ENCODE assay signal across 8 cellular contexts in the genomic region with DNA sequence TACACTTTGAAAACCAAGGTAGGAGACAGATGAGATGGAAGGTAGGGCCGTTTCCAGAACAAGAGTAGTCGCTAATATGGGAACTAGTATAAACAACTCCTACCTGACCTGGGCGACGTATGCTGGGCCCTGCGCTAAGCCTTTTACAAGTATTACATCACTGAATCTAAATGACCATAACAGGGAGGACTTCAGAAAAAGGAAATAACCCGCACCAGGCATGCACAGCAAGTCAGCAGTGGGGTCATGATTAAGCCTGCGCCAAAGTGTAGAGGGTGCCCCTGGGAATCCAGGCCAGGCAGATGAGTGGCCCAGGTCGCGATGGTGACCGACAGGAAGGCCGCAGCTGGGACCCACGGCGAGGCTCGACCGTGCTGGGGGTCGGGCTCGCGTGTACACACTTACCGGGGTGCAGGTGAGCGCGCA. TPM values are rescaled to one million over a fixed set of nuclear protein-coding genes. Genes with fewer than 3 reads are reported as not detected.
DNase-seq lines count a peak whose midpoint lies in the region; ATAC-seq and TF ChIP-seq lines count a peak whose summit lies in the region.

No MANE protein-coding gene starts in this region.

- peaks cover 7% of the 10 kb centered on the region; the same call in 1 of the 2 replicates for H3K36me3 ChIP-seq in PC-9 (ENCODE audit: low read depth)
- H3K36me3 ChIP-seq in endodermal cell (ENCODE audit: control insufficient read depth, insufficient read depth, low read length), result peaks cover 22% of the 10 kb centered on the region
- H3K36me3 ChIP-seq in neutrophil, result peaks cover 21% of the 10 kb centered on the region

- H3K27ac ChIP-seq in PC-9, result peak overlapping the region; percentile 64
- peak overlapping the region; percentile 49 for H3K27ac ChIP-seq in endodermal cell (ENCODE audit: low read depth, low read length)
- peak overlapping the region; percentile 97 for H3K27ac ChIP-seq in neutrophil

- CTCF ChIA-PET in activated naive CD4-positive, alpha-beta T cell treated with anti-CD3 and anti-CD28 coated beads for 36 hours (lab: Charles Lee), result interaction anchor here (0.9 to 1.8 kb wide), 4 partner anchors 130 to 268 kb away, joined by 3 to 5 read pairs (median 4); no protein-coding TSS in a partner anchor
- CTCF ChIA-PET in PC-9 (lab: Charles Lee), result no interaction called here

- H3K9me3 Mint-ChIP-seq in activated naive CD4-positive, alpha-beta T cell treated with anti-CD3 and anti-CD28 coated beads for 36 hours, result no peaks in the 10 kb centered on the region
- H3K9me3 Mint-ChIP-seq in endodermal cell, result peaks cover 2% of the 10 kb centered on the region

- intact Hi-C loops in activated naive CD4-positive, alpha-beta T cell treated with anti-CD3 and anti-CD28 coated beads for 36 hours (cut with micrococcal nuclease), result loop anchor here (1.0 to 10.0 kb wide), 8 partner anchors 20 to 372 kb away; partner anchors contain the start of genes GMIP, PBX4, ZNF14 and ZNF682
- intact Hi-C loops in PC-9 (cut with micrococcal nuclease; ENCODE audit: unreplicated experiment), result loop anchor here (1.0 to 5.0 kb wide), 2 partner anchors 69 to 113 kb away; partner anchors contain the start of gene ZNF14

- no peaks in the 10 kb centered on the region for H3K9me2 ChIP-seq in PC-9 (ENCODE audit: insufficient read depth)

- H3K4me2 ChIP-seq in PC-9, result peak overlapping the region; percentile 99

- H3F3A ChIP-seq in PC-9 (ENCODE audit: insufficient read depth, low read depth), result peaks cover 16% of the 10 kb centered on the region; the same call in 1 of the 2 replicates

- peaks cover 39% of the 10 kb centered on the region for H3K79me2 ChIP-seq in PC-9 (ENCODE audit: low read depth)

- peak overlapping the region; percentile 88 for H3K27ac Mint-ChIP-seq in activated naive CD4-positive, alpha-beta T cell treated with anti-CD3 and anti-CD28 coated beads for 36 hours
- peak overlapping the region; percentile 84 for H3K27ac Mint-ChIP-seq in endodermal cell

- H3K27me3 ChIP-seq in PC-9 (ENCODE audit: insufficient read depth, low read depth) (no peaks in the 10 kb centered on the region), endodermal cell (ENCODE audit: control insufficient read depth, insufficient read depth, low read length, poor library complexity, severe bottlenecking) (no peaks in the 10 kb centered on the region), neutrophil (no peaks in the 10 kb centered on the region)

- no peak for DNase-seq in activated naive CD4-positive, alpha-beta T cell treated with anti-CD3 and anti-CD28 coated beads for 36 hours
- DNase-seq in activated naive CD4-positive, alpha-beta T cell treated with Interleukin-2 at 50 U/mL for 16 hours, result no peak
- no peak for DNase-seq in PC-9
- no peak for DNase-seq in endodermal cell
- no peak for DNase-seq in stimulated activated CD4-positive, alpha-beta T cell treated with anti-CD3 and anti-CD28 coated beads, Interleukin-4, amount 100 ng/mL, for 24 hours

- H3K4me1 Mint-ChIP-seq in activated naive CD4-positive, alpha-beta T cell treated with anti-CD3 and anti-CD28 coated beads for 36 hours (ENCODE audit: low read depth), result peaks cover 29% of the 10 kb centered on the region
- H3K4me1 Mint-ChIP-seq in endodermal cell, result peaks cover 18% of the 10 kb centered on the region

- H2AFZ ChIP-seq in PC-9, result peak overlapping the region; percentile 81

- H3K4me1 ChIP-seq in PC-9 (replicated peaks; ENCODE audit: insufficient read depth), result peaks cover 15% of the 10 kb centered on the region
- no peaks in the 10 kb centered on the region for H3K4me1 ChIP-seq in endodermal cell (ENCODE audit: control insufficient read depth, insufficient read depth, low read length)
- H3K4me1 ChIP-seq in neutrophil (ENCODE audit: control insufficient read depth in 1 of 2, insufficient read depth in 1 of 2, low read depth in 1 of 2, low read length in 1 of 2), result peaks cover 25 to 28% of the 10 kb centered on the region in 2 experiments

- WGBS in endodermal cell (ENCODE audit: insufficient coverage in 1 of 2, insufficient read length in 1 of 2), 2 experiments, result 11 to 13% methylated on average over 19 to 21 of the region's 21 CpGs

- TF ChIP-seq CTCF in PC-9 (conservative IDR thresholded peaks at IDR 0.05) (no peak), endodermal cell (conservative IDR thresholded peaks at IDR 0.05) (no peak), neutrophil (IDR thresholded peaks at IDR 0.05) (no peak)

- H3K4me3 ChIP-seq in PC-9 (peak overlapping the region; percentile 95), endodermal cell (ENCODE audit: low read length) (peak overlapping the region; percentile 78), neutrophil (ENCODE audit: low read depth in 1 of 2, low read length in 1 of 2) (peak overlapping the region; percentile 96 to 99)

- peak overlapping the region; percentile 86 for H3K4me3 Mint-ChIP-seq in activated naive CD4-positive, alpha-beta T cell treated with anti-CD3 and anti-CD28 coated beads for 36 hours
- H3K4me3 Mint-ChIP-seq in endodermal cell, result peak overlapping the region; percentile 87

- peaks cover 25% of the 10 kb centered on the region for H3K36me3 Mint-ChIP-seq in activated naive CD4-positive, alpha-beta T cell treated with anti-CD3 and anti-CD28 coated beads for 36 hours (ENCODE audit: low read depth)
- H3K36me3 Mint-ChIP-seq in endodermal cell (ENCODE audit: low read depth), result peaks cover 25% of the 10 kb centered on the region

- no peaks in the 10 kb centered on the region for H3K27me3 Mint-ChIP-seq in activated naive CD4-positive, alpha-beta T cell treated with anti-CD3 and anti-CD28 coated beads for 36 hours (ENCODE audit: low read depth)
- H3K27me3 Mint-ChIP-seq in endodermal cell (ENCODE audit: insufficient read depth), result no peaks in the 10 kb centered on the region

- H3K9me3 ChIP-seq in PC-9 (ENCODE audit: insufficient read depth, low read depth) (no peaks in the 10 kb centered on the region), endodermal cell (ENCODE audit: control insufficient read depth, low read length) (no peaks in the 10 kb centered on the region), neutrophil (no peaks in the 10 kb centered on the region)

- ATAC-seq in GM21526 (IDR thresholded peaks at IDR 0.05; ENCODE audit: low FRiP score, unreplicated experiment) (no peak), GM18867 (IDR thresholded peaks at IDR 0.05; ENCODE audit: unreplicated experiment) (no peak)

- POLR2A ChIA-PET in PC-9 (lab: Charles Lee; ENCODE audit: unreplicated experiment), result no interaction called here

- peak overlapping the region; percentile 82 for H3K9ac ChIP-seq in endodermal cell (ENCODE audit: extremely low read depth, low read length, poor library complexity, severe bottlenecking)

- H4K20me1 ChIP-seq in PC-9 (ENCODE audit: insufficient read depth), result peaks cover 28% of the 10 kb centered on the region

- no TSS peak for BruUV-seq in PC-9 (replicated peaks; lab: Mats Ljungman, UMichigan)

RNA-seq across cellular contexts. Expression of gene ATP13A1, which starts 0.6 kb away (rescaled TPM):
- total RNA-seq in activated naive CD4-positive, alpha-beta T cell treated with anti-CD3 and anti-CD28 coated beads for 36 hours, result 10 to 100 TPM; 48.7 to 55.1 TPM
- total RNA-seq in PC-9 (2021) (41.1 and 59.7 TPM in 2 replicates), endodermal cell (10 to 100 TPM; 77.0 to 79.8 TPM)
- polyA plus RNA-seq in endodermal cell (2013, experiment 1 of 2), result 41.2 TPM
- 37.0 TPM for polyA plus RNA-seq in endodermal cell (2013, experiment 2 of 2)

RNA-seq across cellular contexts. Expression of gene ZNF101, which starts 5.8 kb away (rescaled TPM):
- total RNA-seq in activated naive CD4-positive, alpha-beta T cell treated with anti-CD3 and anti-CD28 coated beads for 36 hours, result 10 to 100 TPM; 51.8 to 54.3 TPM
- 6.2 and 9.3 TPM in 2 replicates for total RNA-seq in PC-9 (2021)
- total RNA-seq in endodermal cell, result 10 to 100 TPM; 53.2 to 62.9 TPM
- 14.8 TPM for polyA plus RNA-seq in endodermal cell (2013, experiment 1 of 2)
- polyA plus RNA-seq in endodermal cell (2013, experiment 2 of 2), result 14.7 TPM

RNA-seq across cellular contexts. Expression of gene GMIP, which starts 19.4 kb away (rescaled TPM):
- total RNA-seq in activated naive CD4-positive, alpha-beta T cell treated with anti-CD3 and anti-CD28 coated beads for 36 hours, result 10 to 100 TPM; 38.7 to 40.6 TPM
- 15.4 and 18.2 TPM in 2 replicates for total RNA-seq in PC-9 (2021)
- 10 to 100 TPM; 16.5 to 18.7 TPM for total RNA-seq in endodermal cell
- 22.7 TPM for polyA plus RNA-seq in endodermal cell (2013, experiment 1 of 2)
- 24.9 TPM for polyA plus RNA-seq in endodermal cell (2013, experiment 2 of 2)

RNA-seq across cellular contexts. Expression of gene LPAR2, which starts 34.9 kb away (rescaled TPM):
- total RNA-seq in activated naive CD4-positive, alpha-beta T cell treated with anti-CD3 and anti-CD28 coated beads for 36 hours, result 10 to 100 TPM; 20.2 to 20.7 TPM
- total RNA-seq in PC-9 (2021), result 27.4 and 29.2 TPM in 2 replicates
- total RNA-seq in endodermal cell, result 10 to 100 TPM; 60.4 to 81.7 TPM
- polyA plus RNA-seq in endodermal cell (2013, experiment 1 of 2), result 111 TPM
- 102 TPM for polyA plus RNA-seq in endodermal cell (2013, experiment 2 of 2)

RNA-seq across cellular contexts. Expression of gene PBX4, which starts 44.4 kb away (rescaled TPM):
- 10 to 100 TPM; 13.5 to 17.5 TPM for total RNA-seq in activated naive CD4-positive, alpha-beta T cell treated with anti-CD3 and anti-CD28 coated beads for 36 hours
- 5.7 and 7.4 TPM in 2 replicates for total RNA-seq in PC-9 (2021)
- 1 to 10 TPM; 4.1 to 8.6 TPM for total RNA-seq in endodermal cell
- 11.8 TPM for polyA plus RNA-seq in endodermal cell (2013, experiment 1 of 2)
- 12.8 TPM for polyA plus RNA-seq in endodermal cell (2013, experiment 2 of 2)
